1 cellular context compared by ENCODE assay signal in genomic region chr3:120417272-120417911, GRCh38.
A peak's percentile ranks its signal among the peaks of the same experiment; 100 is the strongest.
TF ChIP-seq lines count a peak whose summit lies in the region.

No MANE protein-coding gene starts in this region.

TF ChIP-seq in K562, 482 proteins besides CTCF, POLR2A, EP300 and RAD21 (continued from another document and continues in another):
- TF ChIP-seq IRF9 (tag; IDR thresholded peaks at IDR 0.05): no peak
- no peak for TF ChIP-seq TRIM24 (IDR thresholded peaks at IDR 0.05)
- peak; percentile 94 for TF ChIP-seq FOXJ2 (tag; IDR thresholded peaks at IDR 0.05)
- TF ChIP-seq MBD1 (CRISPR knock-in tag; IDR thresholded peaks at IDR 0.05): no peak
- no peak for TF ChIP-seq PREB (CRISPR knock-in tag; IDR thresholded peaks at IDR 0.05)
- no peak for TF ChIP-seq TEAD1 (CRISPR knock-in tag; IDR thresholded peaks at IDR 0.05)
- TF ChIP-seq FOXP1 (CRISPR knock-in tag; IDR thresholded peaks at IDR 0.05): no peak
- TF ChIP-seq ZNF655 (CRISPR knock-in tag; IDR thresholded peaks at IDR 0.05): no peak
- TF ChIP-seq EHMT2 (IDR thresholded peaks at IDR 0.05): no peak
- no peak for TF ChIP-seq CUX1 (CRISPR knock-in tag; IDR thresholded peaks at IDR 0.05)
- TF ChIP-seq ELK3 (CRISPR knock-in tag; IDR thresholded peaks at IDR 0.05): no peak
- no peak for TF ChIP-seq SMAD2 (IDR thresholded peaks at IDR 0.05; ENCODE audit: low read depth, low read length)
- TF ChIP-seq HDAC1 (IDR thresholded peaks at IDR 0.05): no peak
- no peak for TF ChIP-seq PHTF2 (CRISPR knock-in tag; IDR thresholded peaks at IDR 0.05)
- no peak for TF ChIP-seq ZNF589 (CRISPR knock-in tag; IDR thresholded peaks at IDR 0.05; ENCODE audit: low read depth)
- no peak for TF ChIP-seq HMG20B (CRISPR knock-in tag; IDR thresholded peaks at IDR 0.05)
- no peak for TF ChIP-seq ZNF263 (CRISPR knock-in tag; IDR thresholded peaks at IDR 0.05; ENCODE audit: borderline replicate concordance)
- TF ChIP-seq E2F3 (CRISPR knock-in tag; IDR thresholded peaks at IDR 0.05): no peak
- TF ChIP-seq MTA3 (IDR thresholded peaks at IDR 0.05; ENCODE audit: borderline replicate concordance): no peak
- no peak for TF ChIP-seq ZNF184 (CRISPR knock-in tag; IDR thresholded peaks at IDR 0.05)
- TF ChIP-seq NFYB (IDR thresholded peaks at IDR 0.05; ENCODE audit: extremely low read depth, insufficient read length): peak; percentile 41
- TF ChIP-seq ZNF133 (CRISPR knock-in tag; IDR thresholded peaks at IDR 0.05): no peak
- no peak for TF ChIP-seq MLX (CRISPR knock-in tag; conservative IDR thresholded peaks at IDR 0.05)
- no peak for TF ChIP-seq SMARCC2 (IDR thresholded peaks at IDR 0.05; ENCODE audit: low read depth)
- TF ChIP-seq ZNF197 (CRISPR knock-in tag; IDR thresholded peaks at IDR 0.05; ENCODE audit: low read depth): no peak
- TF ChIP-seq ZNF449 (CRISPR knock-in tag; IDR thresholded peaks at IDR 0.05): no peak
- TF ChIP-seq MAFG (tag; conservative IDR thresholded peaks at IDR 0.05): no peak
- no peak for TF ChIP-seq GTF2E2 (tag; IDR thresholded peaks at IDR 0.05)
- no peak for TF ChIP-seq U2AF2 (optimal IDR thresholded peaks at IDR 0.05; ENCODE audit: low read depth, low read length)
- no peak for TF ChIP-seq HDGF (IDR thresholded peaks at IDR 0.05)
- no peak for TF ChIP-seq HDAC3 (IDR thresholded peaks at IDR 0.05; ENCODE audit: borderline replicate concordance, partially characterized antibody)
- no peak for TF ChIP-seq CAMTA2 (CRISPR knock-in tag; conservative IDR thresholded peaks at IDR 0.05)
- no peak for TF ChIP-seq RBM14 (IDR thresholded peaks at IDR 0.05; ENCODE audit: borderline replicate concordance, insufficient read depth, low read depth, low read length)
- TF ChIP-seq XRCC4 (IDR thresholded peaks at IDR 0.05; ENCODE audit: extremely low read depth, insufficient read depth, insufficient read length): no peak
- TF ChIP-seq ZNF395 (CRISPR knock-in tag; IDR thresholded peaks at IDR 0.05): no peak
- no peak for TF ChIP-seq SNAPC5 (CRISPR knock-in tag; IDR thresholded peaks at IDR 0.05)
- no peak for TF ChIP-seq MTA2 (IDR thresholded peaks at IDR 0.05; ENCODE audit: low read depth)
- TF ChIP-seq FOSL1 (tag; conservative IDR thresholded peaks at IDR 0.05): no peak
- no peak for TF ChIP-seq BCL6 (CRISPR knock-in tag; IDR thresholded peaks at IDR 0.05)
- TF ChIP-seq TFAM (CRISPR knock-in tag; conservative IDR thresholded peaks at IDR 0.05): no peak
- TF ChIP-seq CBX2 (IDR thresholded peaks at IDR 0.05; ENCODE audit: insufficient read depth, low read length, poor library complexity, severe bottlenecking): no peak
- no peak for TF ChIP-seq TGIF2 (CRISPR knock-in tag; IDR thresholded peaks at IDR 0.05)
- no peak for TF ChIP-seq RREB1 (CRISPR knock-in tag; IDR thresholded peaks at IDR 0.05)
- no peak for TF ChIP-seq TBL1XR1 (IDR thresholded peaks at IDR 0.05; ENCODE audit: low read length in 2 of 2)
- no peak for TF ChIP-seq NONO (IDR thresholded peaks at IDR 0.05; ENCODE audit: low read depth in 2 of 2, low read length in 1 of 2)
- no peak for TF ChIP-seq RBM15 (IDR thresholded peaks at IDR 0.05; ENCODE audit: insufficient read depth, low read length)
